In the genomic region with DNA sequence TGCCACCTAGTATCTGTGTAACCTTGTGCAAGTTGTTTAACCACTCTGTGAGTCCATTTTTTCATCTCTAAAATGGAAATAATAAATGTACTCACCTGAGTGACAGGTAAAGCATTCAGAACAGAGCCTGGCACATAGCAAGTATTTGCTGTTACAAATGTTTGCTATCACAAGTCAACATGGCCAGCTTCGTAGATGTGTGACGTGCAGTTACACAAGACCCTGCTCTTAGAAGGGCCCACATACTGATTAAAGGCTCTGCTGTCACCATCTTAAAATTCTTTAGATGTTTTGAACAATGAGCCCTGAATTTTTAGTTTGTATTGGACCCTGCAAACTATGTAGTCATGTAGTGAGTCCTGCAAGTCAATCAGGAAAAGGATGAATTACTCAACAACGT, we compare ENCODE assay signal across 25 cellular contexts. TPM values are rescaled to one million over a fixed set of nuclear protein-coding genes. Genes with fewer than 3 reads are reported as not detected.
"Had no signal": no experiment of that assay in that cellular context is flagged by ENCODE, and none has a peak within 500 bp of the region (broad histone marks: within the 10 kb centered on the region; RNA-seq: fewer than 3 reads in every experiment).

No MANE protein-coding gene starts in this region.

- ATAC-seq: natural killer cell; psoas muscle; right cardiac atrium; right lobe of liver; stimulated activated effector memory CD8-positive, alpha-beta T cell treated with anti-CD3 and anti-CD28 coated beads, Interleukin-12 subunit alpha, Interleukin-12 subunit beta, amount 100 ng/mL, for 72 hours; stimulated activated naive B cell treated with anti-CD40 and anti-IgM and Interleukin-4, amounts not matched to agents 10 μg/mL and 1 μg/mL and 100 μg/mL, for 72 hours; upper lobe of right lung had no signal

- H3K4me3 ChIP-seq: neural progenitor cell, ovary, psoas muscle, right lobe of liver, sigmoid colon, stomach, thoracic aorta, thyroid gland, tibial nerve, upper lobe of right lung, vagina had no signal

- H3K4me2 ChIP-seq: neural progenitor cell had no signal

- H3K79me2 ChIP-seq: parathyroid adenoma had no signal

- H3K4me1 ChIP-seq: neural progenitor cell, parathyroid adenoma, right lobe of liver, sigmoid colon, stomach, thyroid gland, tibial nerve, upper lobe of right lung, vagina had no signal

- H3K9me3 ChIP-seq: ovary, psoas muscle, right lobe of liver, sigmoid colon, stomach, thoracic aorta, thyroid gland, tibial nerve, upper lobe of right lung, vagina had no signal

- FAIRE-seq: small intestine had no signal

- H3K9ac ChIP-seq: neural progenitor cell, parathyroid adenoma had no signal

- H2AFZ ChIP-seq: neural progenitor cell, parathyroid adenoma had no signal

- H3K27ac ChIP-seq: neural progenitor cell, ovary, parathyroid adenoma, psoas muscle, right lobe of liver, sigmoid colon, stomach, thoracic aorta, thyroid gland, tibial nerve, upper lobe of right lung, vagina had no signal

- DNase-seq: natural killer cell; occipital lobe; ovary; posterior cingulate gyrus; psoas muscle; right cardiac atrium; right lobe of liver; sigmoid colon; small intestine; stimulated activated CD4-positive, alpha-beta T cell treated with anti-CD3 and anti-CD28 coated beads, Interleukin-15, amount 100 ng/mL, for 24 hours; stimulated activated CD4-positive, alpha-beta T cell treated with anti-CD3 and anti-CD28 coated beads, Interleukin-2, amount 100 ng/mL, for 24 hours; stimulated activated CD4-positive, alpha-beta T cell treated with anti-CD3 and anti-CD28 coated beads, Interleukin-2, amount 100 ng/mL, for 48 hours; stimulated activated CD4-positive, alpha-beta T cell treated with anti-CD3 and anti-CD28 coated beads, Interleukin-4, amount 100 ng/mL, for 24 hours; stimulated activated naive B cell treated with anti-CD40 and anti-IgM and Interleukin-4, amounts not matched to agents 10 μg/mL and 1 μg/mL and 100 μg/mL, for 72 hours; stimulated activated naive CD4-positive, alpha-beta T cell treated with Interleukin-2 at 50 U/mL for 16 hours; stomach; thyroid gland; upper lobe of right lung had no signal

- H3K27me3 ChIP-seq: neural progenitor cell, ovary, right lobe of liver, sigmoid colon, stomach, thyroid gland, tibial nerve, vagina had no signal

- H3K36me3 ChIP-seq: neural progenitor cell, ovary, right lobe of liver, sigmoid colon, stomach, thoracic aorta, thyroid gland, tibial nerve, upper lobe of right lung, vagina had no signal

RNA-seq across cellular contexts. Expression of a gene that starts 51.2 kb away (rescaled TPM):
- total RNA-seq: natural killer cell, right lobe of liver, skeletal muscle tissue had no signal
